In the genomic region with DNA sequence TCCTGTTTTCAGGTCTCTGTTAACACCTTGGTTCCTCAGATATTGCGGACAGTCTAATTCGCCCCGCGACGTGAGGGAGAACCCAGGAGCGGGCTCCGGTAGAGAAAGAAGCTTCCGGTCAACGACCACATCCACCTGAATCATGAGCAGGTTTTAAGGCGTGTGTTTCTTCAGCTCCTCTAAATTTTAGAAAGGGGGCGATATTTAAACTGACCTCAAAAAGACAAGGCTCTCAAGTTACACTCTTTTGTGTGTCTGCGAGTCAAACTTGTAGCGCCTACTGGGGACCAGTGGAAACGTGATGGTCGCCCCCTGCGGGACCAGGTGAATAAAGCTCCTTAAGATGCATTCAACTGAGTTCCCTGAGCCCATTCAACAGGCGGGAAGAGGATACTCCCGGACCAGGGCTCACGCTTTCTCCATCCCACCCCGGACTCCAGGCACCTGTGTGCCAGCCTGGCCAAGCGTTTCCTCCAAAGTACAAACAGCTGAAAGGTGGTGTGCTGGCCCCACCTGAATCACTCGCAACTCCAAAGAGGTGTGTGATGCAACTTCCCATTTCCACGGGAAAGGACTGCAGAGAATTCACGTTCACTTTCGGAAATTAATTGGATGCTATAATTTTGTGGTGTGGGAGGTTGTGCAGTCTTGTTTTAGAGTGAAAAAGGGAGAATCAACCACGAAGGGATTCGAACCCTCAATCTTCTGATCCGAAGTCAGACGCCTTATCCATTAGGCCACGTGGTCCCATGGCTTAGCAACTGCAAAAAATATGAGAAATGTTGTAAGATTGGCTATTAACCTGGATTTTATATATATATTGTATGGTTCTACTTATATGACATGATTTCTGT, we compare ENCODE assay signal across 8 cellular contexts. TPM values are rescaled to one million over a fixed set of nuclear protein-coding genes. Genes with fewer than 3 reads are reported as not detected.
A peak's percentile ranks its signal among the peaks of the same experiment; 100 is the strongest.
DNase-seq lines count a peak whose midpoint lies in the region; ATAC-seq, FAIRE-seq and TF ChIP-seq lines count a peak whose summit lies in the region.

No MANE protein-coding gene starts in this region.

- intact Hi-C loops in Panc1 (cut with micrococcal nuclease; ENCODE audit: unreplicated experiment): no loop called here
- intact Hi-C loops in activated T-helper 2 cell treated with anti-CD3 and anti-CD28 coated beads, Interferon-gamma antibody, Interleukin-2, Interleukin-4, amounts not matched to agents 10 μg/mL and 5 μg/mL and 100 μg/mL, durations not matched to agents 14 hours and 24 hours and 36 hours (cut with micrococcal nuclease): loop anchor here (5.0 kb wide), 2 partner anchors 45 to 55 kb away; a partner anchor contains a TSS

- peaks cover 23% of the 10 kb centered on the region for H3K4me1 Mint-ChIP-seq in activated T-helper 2 cell treated with anti-CD3 and anti-CD28 coated beads, Interferon-gamma antibody, Interleukin-2, Interleukin-4, amounts not matched to agents 10 μg/mL and 5 μg/mL and 100 μg/mL, durations not matched to agents 14 hours and 24 hours and 36 hours (ENCODE audit: low read depth)

- BruUV-seq in Panc1 (replicated peaks; lab: Mats Ljungman, UMichigan): TSS peak; percentile 100

- H3K9me3 ChIP-seq in BE2C: no peaks in the 10 kb centered on the region
- no peaks in the 10 kb centered on the region for H3K9me3 ChIP-seq in Panc1 (ENCODE audit: control insufficient read depth, insufficient read depth, low read depth, low read length)

- ATAC-seq in Panc1 (peak; percentile 99), GM18873 (IDR thresholded peaks at IDR 0.05; ENCODE audit: low FRiP score, unreplicated experiment) (no peak)

- CTCF ChIA-PET in Panc1 (lab: Charles Lee): interaction anchor here (0.6 to 1.2 kb wide), 3 partner anchors 29 to 101 kb away, joined by 3 to 7 read pairs (median 3); no protein-coding TSS in a partner anchor

- peak overlapping the region; percentile 30 for H3K4me3 ChIP-seq in BE2C (ENCODE audit: low read depth, low read length)
- peak overlapping the region; percentile 33 to 58 for H3K4me3 ChIP-seq in Panc1 (ENCODE audit: low read depth in 2 of 2, low read length in 2 of 2)
- H3K4me3 ChIP-seq in rectal smooth muscle tissue (ENCODE audit: low read length): peak overlapping the region; percentile 4

- H3K27me3 ChIP-seq in BE2C (peaks cover 2% of the 10 kb centered on the region; the same call in 1 of the 2 replicates), Panc1 (ENCODE audit: control insufficient read depth, insufficient read depth, low read length) (peaks cover 9% of the 10 kb centered on the region; the same call in 1 of the 2 replicates), rectal smooth muscle tissue (ENCODE audit: control insufficient read depth, insufficient read depth, low read length) (no peaks in the 10 kb centered on the region)

- DNase-seq in BE2C (peak; percentile 77), GM19239 (ENCODE audit: insufficient read length, low spot score) (no peak), HuH-7.5 (ENCODE audit: low spot score) (peak; percentile 41), Panc1 (ENCODE audit: low read depth, low spot score) (peak; percentile 97), globus pallidus (ENCODE audit: low spot score) (peak; percentile 12)
- peak; percentile 46 for DNase-seq in activated T-helper 2 cell treated with anti-CD3 and anti-CD28 coated beads, Interferon-gamma antibody, Interleukin-2, Interleukin-4, amounts not matched to agents 10 μg/mL and 5 μg/mL and 100 μg/mL, durations not matched to agents 14 hours and 24 hours and 36 hours (ENCODE audit: low spot score)

- peaks cover 13% of the 10 kb centered on the region for H3K9me3 Mint-ChIP-seq in activated T-helper 2 cell treated with anti-CD3 and anti-CD28 coated beads, Interferon-gamma antibody, Interleukin-2, Interleukin-4, amounts not matched to agents 10 μg/mL and 5 μg/mL and 100 μg/mL, durations not matched to agents 14 hours and 24 hours and 36 hours

- no peak overlapping the region for H3K9ac ChIP-seq in rectal smooth muscle tissue (ENCODE audit: low read length)

- no peaks in the 10 kb centered on the region for H3K4me1 ChIP-seq in BE2C
- H3K4me1 ChIP-seq in Panc1 (ENCODE audit: control insufficient read depth, insufficient read depth, low read length): peaks cover 7% of the 10 kb centered on the region; the same call in 1 of the 2 replicates
- H3K4me1 ChIP-seq in rectal smooth muscle tissue (ENCODE audit: control insufficient read depth, insufficient read depth, low read length): no peaks in the 10 kb centered on the region

- in situ Hi-C loops in Panc1 (cut with HindIII; ENCODE audit: low pct_unique_long_range_greater_than_20kb, low sequenced_read_pairs): no loop called here

- no peaks in the 10 kb centered on the region for H3K36me3 Mint-ChIP-seq in activated T-helper 2 cell treated with anti-CD3 and anti-CD28 coated beads, Interferon-gamma antibody, Interleukin-2, Interleukin-4, amounts not matched to agents 10 μg/mL and 5 μg/mL and 100 μg/mL, durations not matched to agents 14 hours and 24 hours and 36 hours (ENCODE audit: low read depth)

- TF ChIP-seq CTCF in BE2C (IDR thresholded peaks at IDR 0.05; ENCODE audit: low read depth, low read length): peak; percentile 66
- TF ChIP-seq CTCF in Panc1 (IDR thresholded peaks at IDR 0.05): peak; percentile 80

- H3K36me3 ChIP-seq in BE2C (no peaks in the 10 kb centered on the region), Panc1 (ENCODE audit: control insufficient read depth, insufficient read depth, low read length) (no peaks in the 10 kb centered on the region), rectal smooth muscle tissue (ENCODE audit: control insufficient read depth, insufficient read depth, low read length) (no peaks in the 10 kb centered on the region)

- H3K27me3 Mint-ChIP-seq in activated T-helper 2 cell treated with anti-CD3 and anti-CD28 coated beads, Interferon-gamma antibody, Interleukin-2, Interleukin-4, amounts not matched to agents 10 μg/mL and 5 μg/mL and 100 μg/mL, durations not matched to agents 14 hours and 24 hours and 36 hours (ENCODE audit: low read depth): peaks cover 71% of the 10 kb centered on the region

- POLR2A ChIA-PET in Panc1 (lab: Charles Lee): no interaction called here

- peak overlapping the region; percentile 72 for H3K4me3 Mint-ChIP-seq in activated T-helper 2 cell treated with anti-CD3 and anti-CD28 coated beads, Interferon-gamma antibody, Interleukin-2, Interleukin-4, amounts not matched to agents 10 μg/mL and 5 μg/mL and 100 μg/mL, durations not matched to agents 14 hours and 24 hours and 36 hours (ENCODE audit: low read depth)

- H3K27ac ChIP-seq in Panc1 (ENCODE audit: low read length) (peak overlapping the region; percentile 40; the same call in 1 of the 2 replicates), rectal smooth muscle tissue (ENCODE audit: low read depth, low read length) (no peak overlapping the region)

- FAIRE-seq in GM19239 (lab: Jason Lieb, UNC): peak; percentile 69

- no peak overlapping the region for H3K27ac Mint-ChIP-seq in activated T-helper 2 cell treated with anti-CD3 and anti-CD28 coated beads, Interferon-gamma antibody, Interleukin-2, Interleukin-4, amounts not matched to agents 10 μg/mL and 5 μg/mL and 100 μg/mL, durations not matched to agents 14 hours and 24 hours and 36 hours

RNA-seq across cellular contexts. Expression of gene GPX5, which starts 17.0 kb away (rescaled TPM):
- polyA plus RNA-seq in BE2C (2012; ENCODE audit: insufficient read depth, insufficient read length, low read depth): not detected
- total RNA-seq in Panc1 (2021; ENCODE audit: unreplicated experiment): not detected
- not detected for polyA plus RNA-seq in Panc1 (2012; ENCODE audit: insufficient read length)
- total RNA-seq in activated T-helper 2 cell treated with anti-CD3 and anti-CD28 coated beads, Interferon-gamma antibody, Interleukin-2, Interleukin-4, amounts not matched to agents 10 μg/mL and 5 μg/mL and 100 μg/mL, durations not matched to agents 14 hours and 24 hours and 36 hours: not detected in 2 replicates

RNA-seq across cellular contexts. Expression of gene GPX6, which starts 27.1 kb away (rescaled TPM):
- polyA plus RNA-seq in BE2C (2012; ENCODE audit: insufficient read depth, insufficient read length, low read depth): not detected
- not detected for total RNA-seq in Panc1 (2021; ENCODE audit: unreplicated experiment)
- not detected for polyA plus RNA-seq in Panc1 (2012; ENCODE audit: insufficient read length)
- not detected in 2 replicates for total RNA-seq in activated T-helper 2 cell treated with anti-CD3 and anti-CD28 coated beads, Interferon-gamma antibody, Interleukin-2, Interleukin-4, amounts not matched to agents 10 μg/mL and 5 μg/mL and 100 μg/mL, durations not matched to agents 14 hours and 24 hours and 36 hours
